In genomic region chr9:1759901-1760300, GRCh38 we compare ENCODE assay signal across 1 cellular context.
TF ChIP-seq lines count a peak whose summit lies in the region.

No MANE protein-coding gene starts in this region.

TF ChIP-seq in GM12878, 131 proteins besides CTCF, POLR2A, EP300 and RAD21 (continued from another document):
- TF ChIP-seq ZBTB33 (IDR thresholded peaks at IDR 0.05) = no peak
- TF ChIP-seq TBL1XR1 (IDR thresholded peaks at IDR 0.05; ENCODE audit: low read depth, low read length) = no peak
- TF ChIP-seq RUNX3 (IDR thresholded peaks at IDR 0.05; ENCODE audit: low read length) = peak; percentile 24; the same call in 1 of the 2 replicates
- no peak for TF ChIP-seq POLR2AphosphoS2 (IDR thresholded peaks at IDR 0.05; ENCODE audit: low read depth, low read length)
- no peak for TF ChIP-seq REST (IDR thresholded peaks at IDR 0.05; ENCODE audit: low read depth, low read length)
- TF ChIP-seq SREBF2 (IDR thresholded peaks at IDR 0.05; ENCODE audit: low read length) = no peak
- no peak for TF ChIP-seq ELK1 (IDR thresholded peaks at IDR 0.05; ENCODE audit: low read depth, low read length)
- TF ChIP-seq CREM (IDR thresholded peaks at IDR 0.05; ENCODE audit: low read depth) = no peak
- TF ChIP-seq CEBPB (IDR thresholded peaks at IDR 0.05; ENCODE audit: borderline replicate concordance in 1 of 2, low read depth in 2 of 2, low read length in 2 of 2) = no peak
- no peak for TF ChIP-seq CHD1 (IDR thresholded peaks at IDR 0.05; ENCODE audit: low read depth, low read length)
- no peak for TF ChIP-seq BCL11A (IDR thresholded peaks at IDR 0.05; ENCODE audit: low read depth, low read length)
- TF ChIP-seq ESRRA (IDR thresholded peaks at IDR 0.05; ENCODE audit: low read length) = no peak
- TF ChIP-seq HSF1 (IDR thresholded peaks at IDR 0.05; ENCODE audit: low read depth, low read length) = no peak
- TF ChIP-seq EZH2 (IDR thresholded peaks at IDR 0.05; ENCODE audit: borderline replicate concordance, control insufficient read depth, low read depth, low read length) = no peak
- no peak for TF ChIP-seq ZZZ3 (IDR thresholded peaks at IDR 0.05; ENCODE audit: control insufficient read depth, insufficient read length, low read depth)
- TF ChIP-seq SRF (IDR thresholded peaks at IDR 0.05; ENCODE audit: low read depth in 2 of 2, low read length in 2 of 2) = peak; percentile 40 to 86
- TF ChIP-seq IKZF2 (IDR thresholded peaks at IDR 0.05) = peak in 1 of 2 experiments; percentile 18; a peak in 1 of 4 replicates
- TF ChIP-seq CHD2 (IDR thresholded peaks at IDR 0.05; ENCODE audit: borderline replicate concordance, low read depth, low read length) = no peak
